25 cellular contexts compared by ENCODE assay signal in genomic region chr1:220241072-220241663, GRCh38. TPM values are rescaled to one million over a fixed set of nuclear protein-coding genes. Genes with fewer than 3 reads are reported as not detected.
DNase-seq lines count a peak whose midpoint lies in the region; ATAC-seq and TF ChIP-seq lines count a peak whose summit lies in the region.
"Had no signal": no experiment of that assay in that cellular context is flagged by ENCODE, and none has a peak within 500 bp of the region (broad histone marks: within the 10 kb centered on the region; RNA-seq: fewer than 3 reads in every experiment).

No MANE protein-coding gene starts in this region.

- H2BK5ac ChIP-seq in neuronal stem cell (ENCODE audit: low read length) = no peak overlapping the region

- 0 out of 2 replicates have a peak, but pooled peaks cover 7% of the 10 kb centered on the region for H3F3A ChIP-seq in DOHH2 (ENCODE audit: control insufficient read depth, insufficient read depth)

- no peak overlapping the region for H4K8ac ChIP-seq in neuronal stem cell (ENCODE audit: low read depth, low read length)

- H3K27me3 ChIP-seq in DOHH2 (ENCODE audit: control insufficient read depth, low read length) = no peaks in the 10 kb centered on the region
- no peaks in the 10 kb centered on the region for H3K27me3 ChIP-seq in Karpas-422 (ENCODE audit: low read length)
- no peaks in the 10 kb centered on the region for H3K27me3 ChIP-seq in neuronal stem cell (ENCODE audit: control insufficient read depth in 3 of 3, insufficient read depth in 3 of 3, low read depth in 1 of 3, low read length in 3 of 3)
- H3K27me3 ChIP-seq: hepatocyte, sigmoid colon had no signal

- H3K9me2 ChIP-seq in DOHH2 (replicated peaks; ENCODE audit: control insufficient read depth, low read length) = no peaks in the 10 kb centered on the region
- no peaks in the 10 kb centered on the region for H3K9me2 ChIP-seq in Karpas-422 (replicated peaks; ENCODE audit: insufficient read depth, low read length)

- no peak for DNase-seq in Karpas-422
- no peak for DNase-seq in chondrocyte (ENCODE audit: low spot score)
- DNase-seq in neuronal stem cell (ENCODE audit: low spot score) = no peak
- no peak for DNase-seq in NOMO-1 treated with dmso at 0.1 percent for 144 hours (lab: John Stamatoyannopoulos, UW; ENCODE audit: unreplicated experiment)
- no peak for DNase-seq in GM13976 (ENCODE audit: low spot score)
- DNase-seq: activated CD4-positive, alpha-beta memory T cell treated with anti-CD3 and anti-CD28 coated beads, Interleukin-2, amount 10 ng/mL, durations not matched to agents 7 days and 5 days; effector CD4-positive, alpha-beta T cell; EL; erythroblast; foreskin fibroblast; IMR-90; left ventricle myocardium inferior; midbrain; NCI-H1417 treated with DMSO at 0.1 percent for 48 hours; NCI-H2107; sigmoid colon had no signal

- no peak overlapping the region for H3K23ac ChIP-seq in neuronal stem cell (ENCODE audit: low read depth, low read length, poor library complexity)

- H3K9ac ChIP-seq in Karpas-422 (ENCODE audit: low read length) (no peak overlapping the region), neuronal stem cell (ENCODE audit: low read depth, low read length, poor library complexity) (no peak overlapping the region)

- H3K27ac Mint-ChIP-seq in chondrocyte (ENCODE audit: unreplicated experiment) = peak overlapping the region; percentile 74
- H3K27ac Mint-ChIP-seq: activated CD4-positive, alpha-beta memory T cell treated with anti-CD3 and anti-CD28 coated beads, Interleukin-2, amount 10 ng/mL, durations not matched to agents 7 days and 5 days; activated naive CD4-positive, alpha-beta T cell treated with anti-CD3 and anti-CD28 coated beads, Interleukin-2, amount 50 U/mL, for 72 hours; CD14-positive monocyte had no signal

- peaks cover 5% of the 10 kb centered on the region for H3K36me3 Mint-ChIP-seq in chondrocyte (ENCODE audit: low read depth)

- H3K79me2 ChIP-seq in DOHH2 (ENCODE audit: control insufficient read depth, low read length) (peaks cover 86% of the 10 kb centered on the region), Karpas-422 (ENCODE audit: low read length) (peaks cover 86% of the 10 kb centered on the region)

- peak overlapping the region; percentile 68 for H3K4me2 ChIP-seq in DOHH2 (ENCODE audit: low read length)
- H3K4me2 ChIP-seq in Karpas-422 (ENCODE audit: low read depth, low read length, poor library complexity, severe bottlenecking) = peak overlapping the region; percentile 14
- no peak overlapping the region for H3K4me2 ChIP-seq in neuronal stem cell (ENCODE audit: insufficient read depth, low read length, poor library complexity, severe bottlenecking)
- H3K4me2 ChIP-seq: hepatocyte had no signal

- H2BK12ac ChIP-seq in neuronal stem cell (ENCODE audit: low read length) = no peak overlapping the region

- TF ChIP-seq CTCF in DOHH2 (IDR thresholded peaks at IDR 0.05; ENCODE audit: low read depth, low read length, poor library complexity, severe bottlenecking) (no peak), chondrocyte (IDR thresholded peaks at IDR 0.05) (no peak), GM13976 (IDR thresholded peaks at IDR 0.05; ENCODE audit: borderline replicate concordance, control extremely low read depth, extremely low read depth, insufficient read depth, missing control alignments) (no peak)

- H3K9me3 ChIP-seq in DOHH2 (ENCODE audit: control insufficient read depth, insufficient read depth, low read length) (no peaks in the 10 kb centered on the region), Karpas-422 (ENCODE audit: low read length) (no peaks in the 10 kb centered on the region), neuronal stem cell (replicated peaks in 1 of 2; ENCODE audit: control insufficient read depth in 2 of 2, insufficient read depth in 1 of 2, low read depth in 1 of 2, low read length in 2 of 2) (peaks cover 0 to 7% of the 10 kb centered on the region in 2 donors)
- H3K9me3 ChIP-seq: sigmoid colon, thoracic aorta had no signal

- H2AK5ac ChIP-seq in neuronal stem cell (ENCODE audit: low read depth, low read length) = no peak overlapping the region

- no peak overlapping the region for H3K4me3 Mint-ChIP-seq in chondrocyte (ENCODE audit: unreplicated experiment)
- H3K4me3 Mint-ChIP-seq: activated CD4-positive, alpha-beta memory T cell treated with anti-CD3 and anti-CD28 coated beads, Interleukin-2, amount 10 ng/mL, durations not matched to agents 7 days and 5 days; CD14-positive monocyte had no signal

- peaks cover 16% of the 10 kb centered on the region for H3K9me3 Mint-ChIP-seq in chondrocyte (ENCODE audit: low read depth)

- no CpG with 5 or more reads among the region's 2 CpGs for WGBS in neuronal stem cell (ENCODE audit: extremely low coverage in 2 of 2, insufficient read length in 2 of 2, insufficient replicate concordance in 1 of 2), 2 donors

- H3K18ac ChIP-seq in neuronal stem cell (ENCODE audit: low read length) = no peak overlapping the region

- H3K27me3 Mint-ChIP-seq in chondrocyte (ENCODE audit: low read depth) = no peaks in the 10 kb centered on the region
- H3K27me3 Mint-ChIP-seq: activated CD4-positive, alpha-beta memory T cell treated with anti-CD3 and anti-CD28 coated beads, Interleukin-2, amount 10 ng/mL, durations not matched to agents 7 days and 5 days had no signal

- no peak overlapping the region for H2BK120ac ChIP-seq in neuronal stem cell (ENCODE audit: low read depth, low read length)

- H3K4me3 ChIP-seq in DOHH2 (ENCODE audit: low read length) (peak overlapping the region; percentile 50), Karpas-422 (ENCODE audit: low read length) (no peak overlapping the region), neuronal stem cell (ENCODE audit: low read length in 2 of 2) (no peak overlapping the region)
- H3K4me3 ChIP-seq: hepatocyte, left ventricle myocardium inferior, sigmoid colon, SK-N-MC, thoracic aorta had no signal

- H2AFZ ChIP-seq in Karpas-422 (ENCODE audit: low read length) = no peak overlapping the region
- no peak overlapping the region for H2AFZ ChIP-seq in neuronal stem cell (ENCODE audit: low read length)
- H2AFZ ChIP-seq: hepatocyte had no signal

- no peak overlapping the region for H3K14ac ChIP-seq in neuronal stem cell (ENCODE audit: low read length)

- H3K4me1 Mint-ChIP-seq in chondrocyte (ENCODE audit: low read depth) = peaks cover 40% of the 10 kb centered on the region

- ATAC-seq in GM18868 (IDR thresholded peaks at IDR 0.05; ENCODE audit: unreplicated experiment) (peak; percentile 46), GM18873 (IDR thresholded peaks at IDR 0.05; ENCODE audit: low FRiP score, unreplicated experiment) (no peak)

- no peak overlapping the region for H4K91ac ChIP-seq in neuronal stem cell (ENCODE audit: low read depth, low read length, poor library complexity)

- no peak overlapping the region for H3K4ac ChIP-seq in neuronal stem cell (ENCODE audit: low read length)

- H3K36me3 ChIP-seq in DOHH2 (ENCODE audit: control insufficient read depth, low read length) (peaks cover 10% of the 10 kb centered on the region; the same call in 1 of the 2 replicates), Karpas-422 (ENCODE audit: insufficient read depth, low read length) (peaks cover 7% of the 10 kb centered on the region), neuronal stem cell (replicated peaks in 1 of 2; ENCODE audit: control insufficient read depth in 2 of 2, insufficient read depth in 2 of 2, low read length in 2 of 2) (no peaks in the 10 kb centered on the region)
- H3K36me3 ChIP-seq: left ventricle myocardium inferior, sigmoid colon, thoracic aorta had no signal

- no peak overlapping the region for H2BK15ac ChIP-seq in neuronal stem cell (ENCODE audit: low read length)

- H4K20me1 ChIP-seq in DOHH2 (ENCODE audit: control insufficient read depth, insufficient read depth, low read depth, low read length) = no peaks in the 10 kb centered on the region
- H4K20me1 ChIP-seq in Karpas-422 (ENCODE audit: insufficient read depth, low read depth, low read length) = no peaks in the 10 kb centered on the region

- peak overlapping the region; percentile 57 for H3K27ac ChIP-seq in DOHH2 (ENCODE audit: low read depth, low read length)
- H3K27ac ChIP-seq in Karpas-422 (ENCODE audit: low read length) = peak overlapping the region; percentile 8; the same call in 1 of the 2 replicates
- H3K27ac ChIP-seq in neuronal stem cell (replicated peaks; ENCODE audit: low read length) = no peak overlapping the region
- H3K27ac ChIP-seq: hepatocyte, left ventricle myocardium inferior, RWPE1, sigmoid colon, SK-N-MC, thoracic aorta had no signal

- peaks cover 62% of the 10 kb centered on the region for H3K4me1 ChIP-seq in DOHH2 (ENCODE audit: control insufficient read depth, low read length)
- H3K4me1 ChIP-seq in Karpas-422 (ENCODE audit: low read length) = peaks cover 39% of the 10 kb centered on the region
- H3K4me1 ChIP-seq in neuronal stem cell (ENCODE audit: control insufficient read depth in 2 of 2, insufficient read depth in 1 of 2, low read depth in 1 of 2, low read length in 2 of 2) = no peaks in the 10 kb centered on the region

- no peaks in the 10 kb centered on the region for H3K79me1 ChIP-seq in neuronal stem cell (ENCODE audit: low read depth, low read length)

- in situ Hi-C loops in GM13976 (cut with MboI; ENCODE audit: low sequenced_read_pairs, unreplicated experiment) = no loop called here

RNA-seq across cellular contexts. Expression of gene RAB3GAP2, which starts 31.1 kb away (rescaled TPM):
- total RNA-seq in Karpas-422 (2014; rRNA removed; shearing (Covaris generic); ENCODE audit: low replicate concordance) = 33.5 and 64.6 TPM in 2 replicates
- 47.5 to 55.7 TPM (median 48.2 TPM) in 3 replicates for total RNA-seq in chondrocyte
- 14.0 TPM for polyA plus RNA-seq in neuronal stem cell (2013, experiment 1 of 2)
- 14.0 TPM for polyA plus RNA-seq in neuronal stem cell (2013, experiment 2 of 2)
